8 cellular contexts compared by ENCODE assay signal in the genomic region with DNA sequence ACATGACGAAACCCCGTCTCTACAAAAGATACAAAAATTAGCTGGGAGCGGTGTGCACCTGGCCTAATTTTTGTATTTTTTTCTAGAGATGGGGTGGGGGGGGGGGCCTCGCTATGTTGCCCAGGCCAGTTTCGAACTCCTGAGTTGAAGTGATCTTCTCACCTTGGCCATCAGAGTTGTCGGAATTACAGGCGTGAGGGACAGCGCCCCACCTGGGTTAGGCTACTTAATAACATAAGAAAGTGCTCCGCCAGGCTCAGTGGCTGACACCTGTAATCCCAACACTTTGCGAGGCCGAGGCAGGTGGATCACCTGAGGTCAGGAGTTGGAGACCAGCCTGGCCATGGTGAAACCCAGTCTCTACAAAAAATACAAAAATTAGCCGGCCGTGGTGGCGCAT.
A peak's percentile ranks its signal among the peaks of the same experiment; 100 is the strongest.
DNase-seq lines count a peak whose midpoint lies in the region; ATAC-seq and TF ChIP-seq lines count a peak whose summit lies in the region.
"Not testable (repeated sequence)": the region's sequence is repeated elsewhere in the genome, so short reads cannot be mapped to it uniquely, and the experiment has no call there.

No MANE protein-coding gene starts in this region.

- H2BK20ac ChIP-seq in H9 (ENCODE audit: low read depth, low read length, poor library complexity, severe bottlenecking): not testable (repeated sequence)

- H3K18ac ChIP-seq in H9 (ENCODE audit: insufficient read length, low read depth, low read length): not testable (repeated sequence)

- not testable (repeated sequence) for H3K79me2 ChIP-seq in H9 (ENCODE audit: insufficient read depth, low read length)

- not testable (repeated sequence) for H3K36me3 ChIP-seq in RWPE2 (ENCODE audit: low read depth); effector memory CD4-positive, alpha-beta T cell (ENCODE audit: control insufficient read depth, insufficient read depth, low read length)

- H3K79me1 ChIP-seq in H9 (ENCODE audit: insufficient read depth, low read depth, low read length, poor library complexity, severe bottlenecking): not testable (repeated sequence)

- not testable (repeated sequence) for H3K4me2 ChIP-seq in H9 (ENCODE audit: insufficient read depth, insufficient read length, low read length)

- H3K4me1 Mint-ChIP-seq in H9: not testable (repeated sequence)
- H3K4me1 Mint-ChIP-seq in activated naive CD4-positive, alpha-beta T cell treated with anti-CD3 and anti-CD28 coated beads, Interleukin-2, amount 10 ng/mL, durations not matched to agents 7 days and 5 days: peaks cover 11% of the 10 kb centered on the region
- peaks cover 10 to 17% (median 15%) of the 10 kb centered on the region in 4 donors for H3K4me1 Mint-ChIP-seq in naive thymus-derived CD8-positive, alpha-beta T cell
- peaks cover 10% of the 10 kb centered on the region for H3K4me1 Mint-ChIP-seq in stimulated activated effector memory CD8-positive, alpha-beta T cell treated with anti-CD3 and anti-CD28 coated beads, Interleukin-12 subunit alpha, Interleukin-12 subunit beta, amount 100 ng/mL, for 72 hours

- TF ChIP-seq CTCF in AG04449 (IDR thresholded peaks at IDR 0.05; ENCODE audit: insufficient read depth, low read length, missing control alignments); H9 (conservative IDR thresholded peaks at IDR 0.05); RWPE2 (IDR thresholded peaks at IDR 0.05; ENCODE audit: poor library complexity, severe bottlenecking): not testable (repeated sequence)

- H4K20me1 ChIP-seq in H9 (ENCODE audit: control insufficient read depth, insufficient read depth, insufficient read length): not testable (repeated sequence)

- H3K27ac Mint-ChIP-seq in H9: not testable (repeated sequence)
- peak overlapping the region; percentile 99 for H3K27ac Mint-ChIP-seq in activated naive CD4-positive, alpha-beta T cell treated with anti-CD3 and anti-CD28 coated beads, Interleukin-2, amount 10 ng/mL, durations not matched to agents 7 days and 5 days
- H3K27ac Mint-ChIP-seq in naive thymus-derived CD8-positive, alpha-beta T cell: peak overlapping the region in 6 of 10 donors; percentile 52 to 100 (median 100)
- peak overlapping the region; percentile 98 for H3K27ac Mint-ChIP-seq in stimulated activated effector memory CD8-positive, alpha-beta T cell treated with anti-CD3 and anti-CD28 coated beads, Interleukin-12 subunit alpha, Interleukin-12 subunit beta, amount 100 ng/mL, for 72 hours

- not testable (repeated sequence) for H2BK120ac ChIP-seq in H9 (ENCODE audit: low read depth, low read length, poor library complexity, severe bottlenecking)

- H3K56ac ChIP-seq in H9 (ENCODE audit: insufficient read length, low read depth, low read length): not testable (repeated sequence)

- H4K8ac ChIP-seq in H9 (replicated peaks; ENCODE audit: insufficient read length, low read depth, low read length): not testable (repeated sequence)

- not testable (repeated sequence) for H3K27me3 ChIP-seq in H9 (ENCODE audit: insufficient read depth, low read length); RWPE2 (ENCODE audit: insufficient read depth, poor library complexity, severe bottlenecking); effector memory CD4-positive, alpha-beta T cell (replicated peaks; ENCODE audit: control insufficient read depth, insufficient read depth, low read length, poor library complexity, severe bottlenecking)

- H2BK5ac ChIP-seq in H9 (ENCODE audit: insufficient read length, low read length): not testable (repeated sequence)

- H3K9me3 ChIP-seq in H9 (ENCODE audit: control insufficient read depth, low read depth, low read length); RWPE2 (ENCODE audit: severe bottlenecking); effector memory CD4-positive, alpha-beta T cell (ENCODE audit: control insufficient read depth, low read length): not testable (repeated sequence)

- POLR2A ChIA-PET in AG04449 (lab: Yijun Ruan, JAX): not testable (repeated sequence)
- POLR2A ChIA-PET in naive thymus-derived CD8-positive, alpha-beta T cell (lab: Charles Lee): interaction anchor here (1.2 kb wide), 1 partner anchor 319 kb away, joined by 5 read pairs; no protein-coding TSS in a partner anchor

- not testable (repeated sequence) for H3T11ph ChIP-seq in H9 (ENCODE audit: low read length)

- not testable (repeated sequence) for H4K91ac ChIP-seq in H9 (ENCODE audit: insufficient read length, low read depth, low read length)

- CTCF ChIA-PET in AG04449 (lab: Yijun Ruan, JAX); activated naive CD4-positive, alpha-beta T cell treated with anti-CD3 and anti-CD28 coated beads, Interleukin-2, amount 10 ng/mL, durations not matched to agents 7 days and 5 days (lab: Charles Lee): not testable (repeated sequence)

- not testable (repeated sequence) for H2BK12ac ChIP-seq in H9 (ENCODE audit: insufficient read length, low read depth, low read length)

- H3K14ac ChIP-seq in H9 (ENCODE audit: insufficient read depth, low read length): not testable (repeated sequence)

- not testable (repeated sequence) for H3K4ac ChIP-seq in H9 (ENCODE audit: low read depth, low read length)

- H2BK15ac ChIP-seq in H9 (ENCODE audit: low read depth, low read length): not testable (repeated sequence)

- not testable (repeated sequence) for H3K9me3 Mint-ChIP-seq in H9; activated naive CD4-positive, alpha-beta T cell treated with anti-CD3 and anti-CD28 coated beads, Interleukin-2, amount 10 ng/mL, durations not matched to agents 7 days and 5 days; naive thymus-derived CD8-positive, alpha-beta T cell; stimulated activated effector memory CD8-positive, alpha-beta T cell treated with anti-CD3 and anti-CD28 coated beads, Interleukin-12 subunit alpha, Interleukin-12 subunit beta, amount 100 ng/mL, for 72 hours

- not testable (repeated sequence) for H3K4me1 ChIP-seq in H9 (ENCODE audit: insufficient read depth, low read length); RWPE2 (ENCODE audit: insufficient read depth, poor library complexity, severe bottlenecking); effector memory CD4-positive, alpha-beta T cell (ENCODE audit: control insufficient read depth, insufficient read depth, low read length, poor library complexity, severe bottlenecking)

- peak overlapping the region; percentile 97; a peak in 4 of 5 replicates for H3K4me3 Mint-ChIP-seq in H9
- peak overlapping the region; percentile 97 for H3K4me3 Mint-ChIP-seq in activated naive CD4-positive, alpha-beta T cell treated with anti-CD3 and anti-CD28 coated beads, Interleukin-2, amount 10 ng/mL, durations not matched to agents 7 days and 5 days
- peak overlapping the region in 7 of 10 donors; percentile 70 to 99 (median 92) for H3K4me3 Mint-ChIP-seq in naive thymus-derived CD8-positive, alpha-beta T cell
- H3K4me3 Mint-ChIP-seq in stimulated activated effector memory CD8-positive, alpha-beta T cell treated with anti-CD3 and anti-CD28 coated beads, Interleukin-12 subunit alpha, Interleukin-12 subunit beta, amount 100 ng/mL, for 72 hours: peak overlapping the region; percentile 86

- not testable (repeated sequence) for H2AK5ac ChIP-seq in H9 (ENCODE audit: insufficient read length, low read length)

- not testable (repeated sequence) for H3K23me2 ChIP-seq in H9 (ENCODE audit: insufficient read length, low read depth, low read length, poor library complexity, severe bottlenecking)

- not testable (repeated sequence) for H3K27ac ChIP-seq in H9 (ENCODE audit: insufficient read length, low read depth, low read length); RWPE2 (ENCODE audit: poor library complexity, severe bottlenecking)
- peak overlapping the region; percentile 77 for H3K27ac ChIP-seq in effector memory CD4-positive, alpha-beta T cell (ENCODE audit: insufficient read depth, low read length, poor library complexity, severe bottlenecking)

- ATAC-seq in RWPE2 (ENCODE audit: low read depth); naive thymus-derived CD8-positive, alpha-beta T cell; stimulated activated effector memory CD8-positive, alpha-beta T cell treated with anti-CD3 and anti-CD28 coated beads, Interleukin-12 subunit alpha, Interleukin-12 subunit beta, amount 100 ng/mL, for 72 hours: not testable (repeated sequence)

- H2AFZ ChIP-seq in H9 (ENCODE audit: low read length): not testable (repeated sequence)

- H3K4me3 ChIP-seq in AG04449 (ENCODE audit: low read depth, low read length): peak overlapping the region; percentile 63
- peak overlapping the region; percentile 74 for H3K4me3 ChIP-seq in RWPE2 (ENCODE audit: severe bottlenecking)
- not testable (repeated sequence) for H3K4me3 ChIP-seq in effector memory CD4-positive, alpha-beta T cell (ENCODE audit: insufficient read depth, low read depth, low read length, poor library complexity, severe bottlenecking)
- H3K4me3 ChIP-seq in iPS-11a (ENCODE audit: low read depth, low read length): peak overlapping the region; percentile 67

- H3K27me3 Mint-ChIP-seq in H9 (ENCODE audit: low read depth); activated naive CD4-positive, alpha-beta T cell treated with anti-CD3 and anti-CD28 coated beads, Interleukin-2, amount 10 ng/mL, durations not matched to agents 7 days and 5 days; naive thymus-derived CD8-positive, alpha-beta T cell: not testable (repeated sequence)

- H3K36me3 Mint-ChIP-seq in H9 (ENCODE audit: insufficient read depth in 1 of 3, low read depth in 3 of 3); activated naive CD4-positive, alpha-beta T cell treated with anti-CD3 and anti-CD28 coated beads, Interleukin-2, amount 10 ng/mL, durations not matched to agents 7 days and 5 days: not testable (repeated sequence)
- peaks cover 0 to 15% (median 5%) of the 10 kb centered on the region in 3 donors for H3K36me3 Mint-ChIP-seq in naive thymus-derived CD8-positive, alpha-beta T cell
- H3K36me3 Mint-ChIP-seq in stimulated activated effector memory CD8-positive, alpha-beta T cell treated with anti-CD3 and anti-CD28 coated beads, Interleukin-12 subunit alpha, Interleukin-12 subunit beta, amount 100 ng/mL, for 72 hours: peaks cover 23% of the 10 kb centered on the region

- not testable (repeated sequence) for DNase-seq in AG04449 (ENCODE audit: low read depth, low spot score); H9; RWPE2 (ENCODE audit: low spot score); activated naive CD4-positive, alpha-beta T cell treated with anti-CD3 and anti-CD28 coated beads, Interleukin-2, amount 10 ng/mL, durations not matched to agents 7 days and 5 days; effector memory CD4-positive, alpha-beta T cell; naive thymus-derived CD8-positive, alpha-beta T cell; stimulated activated effector memory CD8-positive, alpha-beta T cell treated with anti-CD3 and anti-CD28 coated beads, Interleukin-12 subunit alpha, Interleukin-12 subunit beta, amount 100 ng/mL, for 72 hours (ENCODE audit: low spot score in 2 of 2)

- H3K23ac ChIP-seq in H9 (ENCODE audit: insufficient read length, low read depth, low read length): not testable (repeated sequence)

- H3K9ac ChIP-seq in H9 (ENCODE audit: extremely low read depth, insufficient read length, low read length): not testable (repeated sequence)

- H4K5ac ChIP-seq in H9 (ENCODE audit: insufficient read length, low read depth, low read length): not testable (repeated sequence)

- WGBS in H9 (ENCODE audit: extremely low coverage, insufficient read length, low lambda C conversion rate): no CpG with 5 or more reads among the region's 14 CpGs
